Comparison of ENCODE assay signal across 1 cellular context in the genomic region with DNA sequence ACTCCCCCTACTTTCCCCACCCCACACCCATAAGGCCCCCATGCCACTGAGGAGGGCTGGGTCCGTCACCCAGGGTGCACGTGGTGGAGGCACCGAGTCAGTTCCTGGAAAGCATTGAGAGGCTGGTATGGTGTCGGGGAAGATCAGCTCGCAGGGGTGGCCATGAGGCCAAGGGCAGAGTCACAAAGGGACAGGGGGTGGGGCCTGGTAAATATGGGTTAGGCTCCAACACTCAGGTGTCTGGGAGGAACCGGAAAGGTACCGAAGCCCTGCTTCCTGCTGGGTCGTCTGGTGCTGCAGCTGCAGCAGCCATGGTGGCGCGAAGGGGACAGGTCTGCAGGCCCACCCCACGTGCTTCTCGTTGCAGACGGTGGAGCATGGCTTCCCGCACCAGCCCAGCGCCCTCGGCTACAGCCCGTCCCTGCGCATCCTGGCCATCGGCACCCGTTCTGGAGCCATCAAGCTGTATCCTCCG.
TF ChIP-seq lines count a peak whose summit lies in the region.

No MANE protein-coding gene starts in this region.

TF ChIP-seq in HepG2, 621 proteins besides CTCF, POLR2A, EP300 and RAD21 (continued from another document):
- TF ChIP-seq, protein P1, sequence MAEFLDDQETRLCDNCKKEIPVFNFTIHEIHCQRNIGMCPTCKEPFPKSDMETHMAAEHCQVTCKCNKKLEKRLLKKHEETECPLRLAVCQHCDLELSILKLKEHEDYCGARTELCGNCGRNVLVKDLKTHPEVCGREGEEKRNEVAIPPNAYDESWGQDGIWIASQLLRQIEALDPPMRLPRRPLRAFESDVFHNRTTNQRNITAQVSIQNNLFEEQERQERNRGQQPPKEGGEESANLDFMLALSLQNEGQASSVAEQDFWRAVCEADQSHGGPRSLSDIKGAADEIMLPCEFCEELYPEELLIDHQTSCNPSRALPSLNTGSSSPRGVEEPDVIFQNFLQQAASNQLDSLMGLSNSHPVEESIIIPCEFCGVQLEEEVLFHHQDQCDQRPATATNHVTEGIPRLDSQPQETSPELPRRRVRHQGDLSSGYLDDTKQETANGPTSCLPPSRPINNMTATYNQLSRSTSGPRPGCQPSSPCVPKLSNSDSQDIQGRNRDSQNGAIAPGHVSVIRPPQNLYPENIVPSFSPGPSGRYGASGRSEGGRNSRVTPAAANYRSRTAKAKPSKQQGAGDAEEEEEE (CRISPR knock-in tag; IDR thresholded peaks at IDR 0.05; ENCODE audit: borderline replicate concordance), result no peak
- TF ChIP-seq NR2F6 (IDR thresholded peaks at IDR 0.05) (no peak; the same call in 1 of the 2 replicates), NR2F6 (CRISPR knock-in tag; IDR thresholded peaks at IDR 0.05) (peak; percentile 69; the same call in 1 of the 2 replicates), SALL2 (CRISPR knock-in tag; IDR thresholded peaks at IDR 0.05) (no peak), ZNF138 (CRISPR knock-in tag; IDR thresholded peaks at IDR 0.05; ENCODE audit: low read depth) (no peak), GABPB1 (CRISPR knock-in tag; IDR thresholded peaks at IDR 0.05) (peak; percentile 50; the same call in 1 of the 2 replicates), NONO (IDR thresholded peaks at IDR 0.05) (no peak), NONO (CRISPR knock-in tag; conservative IDR thresholded peaks at IDR 0.05) (peak; percentile 58; the same call in 1 of the 2 replicates), ZNF232 (CRISPR knock-in tag; IDR thresholded peaks at IDR 0.05; ENCODE audit: borderline replicate concordance) (no peak), PBX3 (CRISPR knock-in tag; IDR thresholded peaks at IDR 0.05; ENCODE audit: borderline replicate concordance) (no peak), TARDBP (CRISPR knock-in tag; IDR thresholded peaks at IDR 0.05) (no peak), ZFP91 (CRISPR knock-in tag; IDR thresholded peaks at IDR 0.05; ENCODE audit: borderline replicate concordance) (peak; percentile 31; the same call in 1 of the 2 replicates), RXRA (CRISPR knock-in tag; IDR thresholded peaks at IDR 0.05) (peak; percentile 95), ETV5 (CRISPR knock-in tag; IDR thresholded peaks at IDR 0.05; ENCODE audit: borderline replicate concordance) (peak; percentile 8; the same call in 1 of the 2 replicates)
- TF ChIP-seq, protein P2, sequence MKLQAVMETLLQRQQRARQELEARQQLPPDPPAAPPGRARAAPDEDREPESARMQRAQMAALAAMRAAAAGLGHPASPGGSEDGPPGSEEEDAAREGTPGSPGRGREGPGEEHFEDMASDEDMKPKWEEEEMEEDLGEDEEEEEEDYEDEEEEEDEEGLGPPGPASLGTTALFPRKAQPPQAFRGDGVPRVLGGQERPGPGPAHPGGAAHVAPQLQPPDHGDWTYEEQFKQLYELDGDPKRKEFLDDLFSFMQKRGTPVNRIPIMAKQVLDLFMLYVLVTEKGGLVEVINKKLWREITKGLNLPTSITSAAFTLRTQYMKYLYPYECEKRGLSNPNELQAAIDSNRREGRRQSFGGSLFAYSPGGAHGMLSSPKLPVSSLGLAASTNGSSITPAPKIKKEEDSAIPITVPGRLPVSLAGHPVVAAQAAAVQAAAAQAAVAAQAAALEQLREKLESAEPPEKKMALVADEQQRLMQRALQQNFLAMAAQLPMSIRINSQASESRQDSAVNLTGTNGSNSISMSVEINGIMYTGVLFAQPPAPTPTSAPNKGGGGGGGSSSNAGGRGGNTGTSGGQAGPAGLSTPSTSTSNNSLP (IDR thresholded peaks at IDR 0.05; ENCODE audit: low read depth, low read length), result no peak
- TF ChIP-seq, protein P3, sequence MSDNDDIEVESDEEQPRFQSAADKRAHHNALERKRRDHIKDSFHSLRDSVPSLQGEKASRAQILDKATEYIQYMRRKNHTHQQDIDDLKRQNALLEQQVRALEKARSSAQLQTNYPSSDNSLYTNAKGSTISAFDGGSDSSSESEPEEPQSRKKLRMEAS (IDR thresholded peaks at IDR 0.05), result peak; percentile 44; the same call in 1 of the 2 replicates
- TF ChIP-seq, protein P4, sequence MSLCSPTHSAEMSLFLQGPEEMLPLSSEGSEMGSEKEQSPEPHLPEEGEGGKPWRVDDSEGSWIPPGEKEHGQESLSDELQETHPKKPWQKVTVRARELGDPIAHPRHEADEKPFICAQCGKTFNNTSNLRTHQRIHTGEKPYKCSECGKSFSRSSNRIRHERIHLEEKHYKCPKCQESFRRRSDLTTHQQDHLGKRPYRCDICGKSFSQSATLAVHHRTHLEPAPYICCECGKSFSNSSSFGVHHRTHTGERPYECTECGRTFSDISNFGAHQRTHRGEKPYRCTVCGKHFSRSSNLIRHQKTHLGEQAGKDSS (CRISPR knock-in tag; IDR thresholded peaks at IDR 0.05; ENCODE audit: borderline replicate concordance, low read depth), result peak; percentile 52; the same call in 1 of the 2 replicates
- TF ChIP-seq, protein P5, sequence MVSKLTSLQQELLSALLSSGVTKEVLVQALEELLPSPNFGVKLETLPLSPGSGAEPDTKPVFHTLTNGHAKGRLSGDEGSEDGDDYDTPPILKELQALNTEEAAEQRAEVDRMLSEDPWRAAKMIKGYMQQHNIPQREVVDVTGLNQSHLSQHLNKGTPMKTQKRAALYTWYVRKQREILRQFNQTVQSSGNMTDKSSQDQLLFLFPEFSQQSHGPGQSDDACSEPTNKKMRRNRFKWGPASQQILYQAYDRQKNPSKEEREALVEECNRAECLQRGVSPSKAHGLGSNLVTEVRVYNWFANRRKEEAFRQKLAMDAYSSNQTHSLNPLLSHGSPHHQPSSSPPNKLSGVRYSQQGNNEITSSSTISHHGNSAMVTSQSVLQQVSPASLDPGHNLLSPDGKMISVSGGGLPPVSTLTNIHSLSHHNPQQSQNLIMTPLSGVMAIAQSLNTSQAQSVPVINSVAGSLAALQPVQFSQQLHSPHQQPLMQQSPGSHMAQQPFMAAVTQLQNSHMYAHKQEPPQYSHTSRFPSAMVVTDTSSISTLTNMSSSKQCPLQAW (CRISPR knock-in tag; IDR thresholded peaks at IDR 0.05), result peak; percentile 58; the same call in 1 of the 2 replicates
